In the genomic region with DNA sequence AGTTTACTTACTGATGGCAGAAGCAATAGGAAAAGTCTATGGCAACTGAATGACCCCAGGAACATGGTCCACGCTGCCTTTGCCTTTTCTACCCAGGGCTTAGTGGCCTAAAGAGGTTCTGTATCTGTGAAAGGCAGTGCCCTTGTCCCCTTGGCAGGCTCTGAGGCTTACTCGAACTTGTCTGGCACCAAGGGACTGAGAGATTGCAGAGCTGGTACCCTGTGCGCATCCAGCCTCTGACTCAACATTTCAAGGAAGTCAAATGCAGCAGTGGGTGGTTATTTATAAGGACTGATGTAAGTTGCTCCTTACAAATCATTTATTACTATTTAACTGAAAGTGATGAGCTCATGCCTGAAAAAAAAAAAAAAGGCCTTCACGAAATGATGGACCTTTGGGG, we compare ENCODE assay signal across 24 cellular contexts.
DNase-seq lines count a peak whose midpoint lies in the region; ATAC-seq and TF ChIP-seq lines count a peak whose summit lies in the region.
"Had no signal": no experiment of that assay in that cellular context is flagged by ENCODE, and none has a peak within 500 bp of the region (broad histone marks: within the 10 kb centered on the region; RNA-seq: fewer than 3 reads in every experiment).

No MANE protein-coding gene starts in this region.

- H3K27ac ChIP-seq in right atrium auricular region (no peak overlapping the region), osteoblast (ENCODE audit: low read depth, low read length) (no peak overlapping the region), aorta (ENCODE audit: low read depth in 1 of 2, low read length in 2 of 2) (peak overlapping the region; percentile 87 to 95)
- H3K27ac ChIP-seq: cardiac muscle cell, lower lobe of right lung, pancreas, SJCRH30 had no signal

- H3K27me3 ChIP-seq in right atrium auricular region (no peaks in the 10 kb centered on the region), osteoblast (ENCODE audit: insufficient read depth, low read length) (no peaks in the 10 kb centered on the region), aorta (ENCODE audit: control insufficient read depth in 1 of 2, insufficient read depth in 2 of 2, low read length in 1 of 2) (no peaks in the 10 kb centered on the region)
- H3K27me3 ChIP-seq: BE2C, cardiac muscle cell, pancreas, SJCRH30 had no signal

- ATAC-seq in aorta (ENCODE audit: low FRiP score) (peak; percentile 83), HG02938 (IDR thresholded peaks at IDR 0.05; ENCODE audit: unreplicated experiment) (no peak)
- ATAC-seq: lower lobe of right lung; pancreas; stimulated activated naive B cell treated with anti-CD40 and anti-IgM and Interleukin-4, amounts not matched to agents 10 μg/mL and 1 μg/mL and 100 μg/mL, for 72 hours had no signal

- H3K4me1 ChIP-seq in right atrium auricular region = no peaks in the 10 kb centered on the region
- no peaks in the 10 kb centered on the region for H3K4me1 ChIP-seq in osteoblast (ENCODE audit: insufficient read depth, low read length)
- H3K4me1 ChIP-seq in aorta (ENCODE audit: control insufficient read depth in 1 of 2, insufficient read depth in 2 of 2, low read length in 2 of 2) = peaks cover 0 to 9% of the 10 kb centered on the region in 2 donors
- H3K4me1 ChIP-seq: BE2C, lower lobe of right lung, pancreas, SJCRH30 had no signal

- H3K4me3 ChIP-seq in right atrium auricular region = no peak overlapping the region
- H3K4me3 ChIP-seq in fibroblast of mammary gland (ENCODE audit: control insufficient read depth, low read depth, low read length) = no peak overlapping the region
- H3K4me3 ChIP-seq in osteoblast (ENCODE audit: insufficient read depth, low read length) = no peak overlapping the region
- H3K4me3 ChIP-seq in aorta (ENCODE audit: low read length in 2 of 2) = no peak overlapping the region
- H3K4me3 ChIP-seq: cardiac muscle cell, lower lobe of right lung, pancreas, SJCRH30 had no signal

- no peaks in the 10 kb centered on the region for H4K20me1 ChIP-seq in osteoblast (ENCODE audit: insufficient read depth, low read length)

- no peaks in the 10 kb centered on the region for H3K79me2 ChIP-seq in osteoblast (ENCODE audit: insufficient read depth, low read length)

- H3K4me2 ChIP-seq in osteoblast (ENCODE audit: insufficient read depth, low read length) = no peak overlapping the region

- no peak for TF ChIP-seq CTCF in right atrium auricular region (IDR thresholded peaks at IDR 0.05)
- no peak for TF ChIP-seq CTCF in fibroblast of mammary gland (conservative IDR thresholded peaks at IDR 0.05; ENCODE audit: control insufficient read depth, insufficient read depth, low read depth, low read length)
- TF ChIP-seq CTCF in osteoblast (IDR thresholded peaks at IDR 0.05; ENCODE audit: extremely low read depth, low read depth, low read length) = no peak

- H3K36me3 ChIP-seq in right atrium auricular region (no peaks in the 10 kb centered on the region), osteoblast (ENCODE audit: insufficient read depth, low read length) (no peaks in the 10 kb centered on the region), aorta (ENCODE audit: control insufficient read depth in 1 of 2, insufficient read depth in 2 of 2, low read length in 1 of 2) (no peaks in the 10 kb centered on the region)
- H3K36me3 ChIP-seq: BE2C, cardiac muscle cell, lower lobe of right lung, pancreas, SJCRH30 had no signal

- DNase-seq in cardiac septum (ENCODE audit: low spot score) (peak; percentile 77), right atrium auricular region (ENCODE audit: low spot score) (no peak), fibroblast of mammary gland (ENCODE audit: low read depth) (peak; percentile 49), osteoblast (ENCODE audit: insufficient read length, low spot score, missing footprints) (peak; percentile 60), aorta (peak; percentile 75 to 83), NCI-H748 treated with DMSO at 0.1 percent for 48 hours (lab: John Stamatoyannopoulos, UW) (no peak), pons (ENCODE audit: low spot score) (no peak)
- DNase-seq: 8988T; activated CD4-positive, alpha-beta T cell treated with anti-CD3 and anti-CD28 coated beads, Interleukin-2, amount 50 U/mL, for 48 hours; anterior cingulate cortex; BE2C; CD8-positive, alpha-beta memory T cell; endodermal cell; lower lobe of right lung; NCI-H1092 treated with DMSO at 0.1 percent for 48 hours; NCI-H1930; NCI-H69; pancreas; right cardiac atrium; SJCRH30; stimulated activated CD4-positive, alpha-beta T cell treated with anti-CD3 and anti-CD28 coated beads, Interleukin-4, amount 100 ng/mL, for 24 hours; stimulated activated naive B cell treated with anti-CD40 and anti-IgM and Interleukin-4, amounts not matched to agents 10 μg/mL and 1 μg/mL and 100 μg/mL, for 72 hours had no signal

- H2AFZ ChIP-seq in osteoblast (ENCODE audit: low read length) = no peak overlapping the region

- intact Hi-C loops in cardiac septum (cut with DNase I) = loop anchor here (10.0 kb wide), 2 partner anchors 179 to 369 kb away; no protein-coding TSS in a partner anchor
- intact Hi-C loops in aorta (cut with DNase I) = loop anchor here (5.0 to 10.0 kb wide), 5 partner anchors 84 to 359 kb away; a partner anchor contains a TSS

- 6 to 7% methylated on average over 4 of the region's 4 CpGs for WGBS in aorta, 2 donors

- H3K9me3 ChIP-seq in right atrium auricular region (no peaks in the 10 kb centered on the region), osteoblast (ENCODE audit: low read depth, low read length) (no peaks in the 10 kb centered on the region), aorta (ENCODE audit: control insufficient read depth, low read length) (no peaks in the 10 kb centered on the region)
- H3K9me3 ChIP-seq: BE2C, lower lobe of right lung, pancreas, SJCRH30 had no signal

Comparison
In these comparisons a context has a peak if more than half of its experiments do, and no peak if none do; other contexts are left out.
1. DNase-seq: peak in cardiac septum (single experiment), fibroblast of mammary gland (single experiment), osteoblast (single experiment) and aorta (2 of 2); none in right atrium auricular region (single experiment), NCI-H748 treated with DMSO at 0.1 percent for 48 hours (single experiment) and pons (single experiment).
2. H3K27ac ChIP-seq: peak in aorta (2 of 2); none in right atrium auricular region (0 of 2) and osteoblast (single experiment).